In genomic region chr1:165898837-165899236, GRCh38 we compare ENCODE assay signal across 1 cellular context.
TF ChIP-seq lines count a peak whose summit lies in the region.

No MANE protein-coding gene starts in this region.

TF ChIP-seq in K562, 482 proteins besides CTCF, POLR2A, EP300 and RAD21 (continued from another document):
- TF ChIP-seq ZNF785 (CRISPR knock-in tag; IDR thresholded peaks at IDR 0.05) (no peak), RREB1 (CRISPR knock-in tag; IDR thresholded peaks at IDR 0.05) (no peak), MIER1 (IDR thresholded peaks at IDR 0.05; ENCODE audit: low read depth) (no peak)
